8 cellular contexts compared by ENCODE assay signal in genomic region chr12:112419269-112420133, GRCh38. TPM values are rescaled to one million over a fixed set of nuclear protein-coding genes. Genes with fewer than 3 reads are reported as not detected.
DNase-seq lines count a peak whose midpoint lies in the region; ATAC-seq and TF ChIP-seq lines count a peak whose summit lies in the region.

No MANE protein-coding gene starts in this region.

- H3K4me3 Mint-ChIP-seq in natural killer cell = peak overlapping the region; percentile 96

- intact Hi-C loops in natural killer cell (cut with micrococcal nuclease) = loop anchor here (1.0 kb wide), 1 partner anchor 10 kb away; the partner anchor contains the start of gene RPL6

- H3K4me1 ChIP-seq in BLaER1 = peaks cover 44% of the 10 kb centered on the region
- H3K4me1 ChIP-seq in HUES48 (ENCODE audit: control insufficient read depth, insufficient read depth, low read length) = peaks cover 5% of the 10 kb centered on the region; the same call in 1 of the 2 replicates

- no peaks in the 10 kb centered on the region for H3K36me3 Mint-ChIP-seq in natural killer cell

- peak overlapping the region; percentile 75 for H3K4me2 ChIP-seq in BLaER1

- peak overlapping the region; percentile 94 for H3K27ac ChIP-seq in BLaER1
- H3K27ac ChIP-seq in HUES48 (ENCODE audit: low read depth, low read length) = peak overlapping the region; percentile 98

- DNase-seq in fibroblast of gingiva (ENCODE audit: low read depth) = peak; percentile 89
- DNase-seq in natural killer cell = no peak
- DNase-seq in NCI-H1092 (lab: John Stamatoyannopoulos, UW) = no peak
- DNase-seq in NK-92 (lab: John Stamatoyannopoulos, UW; ENCODE audit: unreplicated experiment) = no peak

- H3K4me1 Mint-ChIP-seq in natural killer cell = peaks cover 42 to 43% of the 10 kb centered on the region in 2 donors

- TF ChIP-seq CTCF in WI38 (IDR thresholded peaks at IDR 0.05; ENCODE audit: low read depth, low read length) = no peak; the same call in 1 of the 2 replicates
- no peak for TF ChIP-seq CTCF in natural killer cell (IDR thresholded peaks at IDR 0.05)

- H3K9me3 Mint-ChIP-seq in natural killer cell = no peaks in the 10 kb centered on the region

- H3K4me3 ChIP-seq in BLaER1 (peak overlapping the region; percentile 86), HUES48 (ENCODE audit: low read depth, low read length) (peak overlapping the region; percentile 100), WI38 (ENCODE audit: low read depth, low read length) (peak overlapping the region; percentile 93)

- H3K9ac ChIP-seq in BLaER1 (peak overlapping the region; percentile 92), HUES48 (ENCODE audit: low read depth, low read length) (peak overlapping the region; percentile 93)

- H3K27me3 ChIP-seq in BLaER1 = no peaks in the 10 kb centered on the region
- H3K27me3 ChIP-seq in HUES48 (ENCODE audit: control insufficient read depth, insufficient read depth, low read length) = no peaks in the 10 kb centered on the region

- H3K36me3 ChIP-seq in BLaER1 = peaks cover 11% of the 10 kb centered on the region
- H3K36me3 ChIP-seq in HUES48 (ENCODE audit: control insufficient read depth, insufficient read depth, low read length) = no peaks in the 10 kb centered on the region

- peaks cover 51% of the 10 kb centered on the region for H4K20me1 ChIP-seq in BLaER1

- peak; percentile 44 for ATAC-seq in GM19023 (IDR thresholded peaks at IDR 0.05; ENCODE audit: unreplicated experiment)
- peak in 2 of 3 donors; percentile 56 to 65 for ATAC-seq in natural killer cell

- peak overlapping the region; percentile 97 to 100 for H3K27ac Mint-ChIP-seq in natural killer cell

- H3K9me3 ChIP-seq in BLaER1 = no peaks in the 10 kb centered on the region
- H3K9me3 ChIP-seq in HUES48 (ENCODE audit: control insufficient read depth, insufficient read depth, low read length) = no peaks in the 10 kb centered on the region

- H3K27me3 Mint-ChIP-seq in natural killer cell (ENCODE audit: low read depth in 2 of 2) = no peaks in the 10 kb centered on the region

RNA-seq across cellular contexts. Expression of gene PTPN11, which starts 0.8 kb away (rescaled TPM):
- total RNA-seq in natural killer cell = 10 to 100 TPM; 57.3 to 72.1 (median 63.8) TPM

RNA-seq across cellular contexts. Expression of gene RPL6, which starts 10.1 kb away (rescaled TPM):
- total RNA-seq in natural killer cell = 1,000 to 10,000 TPM in 1 of 3 donors, 100 to 1,000 TPM in 2; 893 to 1,024 (median 955) TPM

RNA-seq across cellular contexts. Expression of gene HECTD4, which starts 37.3 kb away (rescaled TPM):
- 10 to 100 TPM; 66.9 to 82.6 (median 79.2) TPM for total RNA-seq in natural killer cell
